In genomic region chr17:59513934-59514841, GRCh38 we compare ENCODE assay signal across 1 cellular context.
TF ChIP-seq lines count a peak whose summit lies in the region.

No MANE protein-coding gene starts in this region.

TF ChIP-seq in HEK293, 187 proteins besides CTCF, POLR2A, EP300 and RAD21 (continued from another document and continues in another):
- TF ChIP-seq PRDM6 (tag by site-specific recombination; IDR thresholded peaks at IDR 0.05) (peak; percentile 65), GLI2 (tag by site-specific recombination; IDR thresholded peaks at IDR 0.05; ENCODE audit: borderline replicate concordance, low read depth) (no peak), ZNF132 (tag by site-specific recombination; IDR thresholded peaks at IDR 0.05; ENCODE audit: borderline replicate concordance) (no peak), TRIM28 (IDR thresholded peaks at IDR 0.05; ENCODE audit: borderline replicate concordance, low read length) (peak; percentile 75; the same call in 1 of the 2 replicates), IKZF3 (tag by site-specific recombination; IDR thresholded peaks at IDR 0.05) (no peak), ZNF639 (tag by site-specific recombination; IDR thresholded peaks at IDR 0.05) (no peak), ZBTB26 (tag by site-specific recombination; optimal IDR thresholded peaks at IDR 0.05) (no peak), ZBTB6 (tag by site-specific recombination; IDR thresholded peaks at IDR 0.05) (no peak), SALL2 (tag by site-specific recombination; IDR thresholded peaks at IDR 0.05; ENCODE audit: borderline replicate concordance) (no peak), ZNF341 (tag by site-specific recombination; IDR thresholded peaks at IDR 0.05; ENCODE audit: low read depth) (peak; percentile 15; the same call in 1 of the 2 replicates), ZNF530 (tag by site-specific recombination; IDR thresholded peaks at IDR 0.05; ENCODE audit: low read depth) (no peak), ZNF48 (tag by site-specific recombination; IDR thresholded peaks at IDR 0.05) (no peak), ZNF223 (tag by site-specific recombination; IDR thresholded peaks at IDR 0.05) (no peak), ZIC2 (tag by site-specific recombination; IDR thresholded peaks at IDR 0.05) (no peak), HOXD13 (CRISPR knock-in tag; IDR thresholded peaks at IDR 0.05; ENCODE audit: borderline replicate concordance) (no peak), PATZ1 (tag by site-specific recombination; IDR thresholded peaks at IDR 0.05) (peak; percentile 43; the same call in 1 of the 2 replicates), BCL11A (tag by site-specific recombination; IDR thresholded peaks at IDR 0.05; ENCODE audit: low read depth) (no peak), ZNF37A (tag by site-specific recombination; IDR thresholded peaks at IDR 0.05) (no peak), SP7 (tag by site-specific recombination; IDR thresholded peaks at IDR 0.05) (peak; percentile 52; the same call in 1 of the 2 replicates), ZNF362 (tag by site-specific recombination; IDR thresholded peaks at IDR 0.05) (no peak), PRDM2 (tag by site-specific recombination; IDR thresholded peaks at IDR 0.05; ENCODE audit: borderline replicate concordance) (no peak), GFI1B (tag by site-specific recombination; IDR thresholded peaks at IDR 0.05) (no peak), ZNF830 (tag by site-specific recombination; IDR thresholded peaks at IDR 0.05; ENCODE audit: low read depth) (no peak), KLF9 (tag by site-specific recombination; IDR thresholded peaks at IDR 0.05; ENCODE audit: low read depth) (no peak), SP2 (tag by site-specific recombination; IDR thresholded peaks at IDR 0.05) (no peak), FEZF1 (tag by site-specific recombination; IDR thresholded peaks at IDR 0.05) (peak; percentile 77), ZFP37 (tag by site-specific recombination; IDR thresholded peaks at IDR 0.05) (no peak), ZNF214 (tag by site-specific recombination; IDR thresholded peaks at IDR 0.05; ENCODE audit: borderline replicate concordance) (no peak), ZNF335 (tag by site-specific recombination; conservative IDR thresholded peaks at IDR 0.05) (peak; percentile 30; the same call in 1 of the 2 replicates), WT1 (tag by site-specific recombination; IDR thresholded peaks at IDR 0.05) (no peak), ZFP3 (tag by site-specific recombination; IDR thresholded peaks at IDR 0.05; ENCODE audit: low read depth) (no peak), ZNF843 (tag by site-specific recombination; IDR thresholded peaks at IDR 0.05) (no peak), ZNF555 (tag by site-specific recombination; conservative IDR thresholded peaks at IDR 0.05) (no peak), ZNF202 (tag by site-specific recombination; IDR thresholded peaks at IDR 0.05; ENCODE audit: borderline replicate concordance) (no peak), ZNF112 (tag by site-specific recombination; IDR thresholded peaks at IDR 0.05) (no peak), ZEB2 (tag by site-specific recombination; IDR thresholded peaks at IDR 0.05) (peak; percentile 65; the same call in 1 of the 2 replicates), ZNF311 (tag by site-specific recombination; IDR thresholded peaks at IDR 0.05; ENCODE audit: borderline replicate concordance) (no peak), PRDM10 (tag by site-specific recombination; IDR thresholded peaks at IDR 0.05) (no peak), ZBTB49 (tag by site-specific recombination; IDR thresholded peaks at IDR 0.05; ENCODE audit: low read depth) (no peak), HOXC10 (CRISPR knock-in tag; IDR thresholded peaks at IDR 0.05) (no peak)
